Comparison of ENCODE assay signal across 21 cellular contexts in genomic region chr13:96299235-96299634, GRCh38.
"Had no signal": no experiment of that assay in that cellular context is flagged by ENCODE, and none has a peak within 500 bp of the region (broad histone marks: within the 10 kb centered on the region; RNA-seq: fewer than 3 reads in every experiment).

No MANE protein-coding gene starts in this region.

- H3K27ac ChIP-seq: cardiac muscle cell, foreskin keratinocyte, lower lobe of right lung, neural progenitor cell, transverse colon had no signal

- H3K27me3 ChIP-seq: cardiac muscle cell, foreskin keratinocyte, neural progenitor cell, transverse colon had no signal

- H2AFZ ChIP-seq: neural progenitor cell had no signal

- H3K9me3 ChIP-seq: lower lobe of right lung, transverse colon had no signal

- FAIRE-seq: endometrium, urothelium cell line had no signal

- H3K36me3 ChIP-seq: cardiac muscle cell, lower lobe of right lung, neural progenitor cell, transverse colon had no signal

- H3K9ac ChIP-seq: neural progenitor cell had no signal

- ATAC-seq: activated CD8-positive, alpha-beta T cell treated with anti-CD3 and anti-CD28 coated beads, Interleukin-2, amount 10 ng/mL, durations not matched to agents 7 days and 5 days; activated naive CD8-positive, alpha-beta T cell treated with anti-CD3 and anti-CD28 coated beads, Interleukin-2, amount 50 U/mL, for 24 hours; foreskin keratinocyte; left lobe of liver; lower lobe of right lung; naive thymus-derived CD4-positive, alpha-beta T cell; stimulated activated naive B cell treated with anti-CD40 and anti-IgM and Interleukin-4, amounts not matched to agents 10 μg/mL and 1 μg/mL and 100 μg/mL, for 72 hours had no signal

- DNase-seq: activated CD4-positive, alpha-beta T cell treated with anti-CD3 and anti-CD28 coated beads for 1 hour; activated CD4-positive, alpha-beta T cell treated with anti-CD3 and anti-CD28 coated beads, Interleukin-2, amount 50 U/mL, for 1 hour; activated CD8-positive, alpha-beta T cell treated with anti-CD3 and anti-CD28 coated beads, Interleukin-2, amount 10 ng/mL, durations not matched to agents 7 days and 5 days; activated gamma-delta T cell; activated naive CD4-positive, alpha-beta T cell treated with anti-CD3 and anti-CD28 coated beads, Interleukin-2, amount 50 U/mL, for 16 hours; activated naive CD8-positive, alpha-beta T cell treated with anti-CD3 and anti-CD28 coated beads, Interleukin-2, amount 50 U/mL, for 24 hours; cortex of kidney; foreskin keratinocyte; immature natural killer cell; lower lobe of right lung; naive thymus-derived CD4-positive, alpha-beta T cell; retina; stimulated activated CD4-positive, alpha-beta T cell treated with anti-CD3 and anti-CD28 coated beads, Interleukin-2, amount 100 ng/mL, for 48 hours; stimulated activated CD8-positive, alpha-beta memory T cell treated with anti-CD3 and anti-CD28 coated beads, Interleukin-4, amount 100 ng/mL, for 48 hours; stimulated activated naive B cell treated with anti-CD40 and anti-IgM and Interleukin-4, amounts not matched to agents 10 μg/mL and 1 μg/mL and 100 μg/mL, for 72 hours; transverse colon had no signal

- H3K4me1 ChIP-seq: foreskin keratinocyte, lower lobe of right lung, transverse colon had no signal

- H3K4me3 ChIP-seq: cardiac muscle cell, lower lobe of right lung, neural progenitor cell, transverse colon had no signal

- H3K4me2 ChIP-seq: neural progenitor cell had no signal
